ENCODE assay signal across 8 cellular contexts in the genomic region with DNA sequence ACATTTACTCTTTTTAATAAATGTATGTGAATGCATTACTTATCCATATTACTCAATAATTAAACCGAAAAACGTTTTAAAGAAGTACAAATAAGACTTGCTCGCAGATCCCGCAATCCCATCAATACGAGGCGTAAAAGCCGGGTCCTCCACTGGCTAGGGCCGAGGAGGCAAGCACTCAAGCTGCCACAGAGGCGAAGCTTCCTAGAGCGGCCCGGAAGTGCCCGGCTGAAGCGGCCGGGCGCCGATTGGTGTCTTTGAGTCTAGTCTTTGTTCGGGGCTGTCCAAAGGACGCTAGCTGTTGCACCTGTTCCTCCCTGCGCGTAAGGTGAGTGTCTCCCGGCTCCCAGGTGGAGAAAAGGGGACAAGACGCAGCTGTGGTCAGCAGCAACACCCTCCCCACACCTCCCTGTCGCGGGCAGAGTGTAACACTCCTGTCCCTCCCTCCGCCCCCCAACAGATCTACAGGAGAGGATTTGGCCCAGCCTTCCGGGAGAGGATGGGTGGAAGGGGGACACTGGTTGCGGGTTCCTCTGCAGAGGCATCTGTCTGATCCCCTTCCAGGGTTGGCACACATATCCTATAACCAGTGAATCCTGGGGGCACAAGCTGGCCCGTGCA. TPM values are rescaled to one million over a fixed set of nuclear protein-coding genes. Genes with fewer than 3 reads are reported as not detected.
DNase-seq lines count a peak whose midpoint lies in the region; ATAC-seq and TF ChIP-seq lines count a peak whose summit lies in the region.

A gene (plus strand): TSS at position 260 of the 621 bp plus-strand sequence. CDS start 835 bp downstream, outside the sequence.

- BruUV-seq in OCI-LY7 (replicated peaks; lab: Mats Ljungman, UMichigan): no TSS peak

- CTCF ChIA-PET in OCI-LY7 (lab: Charles Lee; ENCODE audit: unreplicated experiment): no interaction called here

- H4K20me1 ChIP-seq in OCI-LY7 (ENCODE audit: insufficient read depth, low read length): peaks cover 5% of the 10 kb centered on the region; the same call in 1 of the 2 replicates

- POLR2A ChIA-PET in OCI-LY7 (lab: Charles Lee): interaction anchor here (0.6 to 4.5 kb wide), 9 partner anchors 9 to 979 kb away, joined by 3 to 64 read pairs (median 4); a partner anchor contains a TSS

- H3K9ac ChIP-seq in mucosa of stomach (ENCODE audit: low read length): peak within 1 kb of the TSS; percentile 65

- H2AFZ ChIP-seq in OCI-LY7 (ENCODE audit: low read length): peak within 1 kb of the TSS; percentile 93

- peaks cover 64% of the 10 kb centered on the region for H3K79me2 ChIP-seq in OCI-LY7 (ENCODE audit: insufficient read depth, low read depth, low read length)

- TF ChIP-seq CTCF in OCI-LY7 (conservative IDR thresholded peaks at IDR 0.05; ENCODE audit: low read length): no peak

- H3K27ac ChIP-seq in OCI-LY7 (ENCODE audit: low read depth, low read length, poor library complexity, severe bottlenecking): peak within 1 kb of the TSS; percentile 48

- intact Hi-C loops in OCI-LY7 (cut with micrococcal nuclease; ENCODE audit: unreplicated experiment): loop anchor here (1.0 to 2.0 kb wide), 3 partner anchors 12 to 20 kb away; a partner anchor contains a TSS

- H3K9me3 ChIP-seq in OCI-LY7 (ENCODE audit: low read length) (no peaks in the 10 kb centered on the region), mucosa of stomach (ENCODE audit: control insufficient read depth, low read length) (no peaks in the 10 kb centered on the region)

- H3K4me2 ChIP-seq in OCI-LY7 (ENCODE audit: low read length): peak within 1 kb of the TSS; percentile 90

- H3K4me1 ChIP-seq in OCI-LY7 (ENCODE audit: insufficient read depth, low read length, poor library complexity, severe bottlenecking) (peaks cover 36% of the 10 kb centered on the region), mucosa of stomach (ENCODE audit: control insufficient read depth, insufficient read depth, low read length) (no peaks in the 10 kb centered on the region)

- no peaks in the 10 kb centered on the region for H3K9me2 ChIP-seq in OCI-LY7 (ENCODE audit: insufficient read depth, low read length)

- H3K4me3 ChIP-seq in OCI-LY7 (ENCODE audit: low read depth, low read length, poor library complexity, severe bottlenecking) (peak within 1 kb of the TSS; percentile 73), mucosa of stomach (ENCODE audit: low read length) (peak within 1 kb of the TSS; percentile 66)

- peaks cover 84% of the 10 kb centered on the region for H3K36me3 ChIP-seq in OCI-LY7 (ENCODE audit: insufficient read depth, low read length)
- no peaks in the 10 kb centered on the region for H3K36me3 ChIP-seq in mucosa of stomach (ENCODE audit: control insufficient read depth, insufficient read depth, low read length)

- no peaks in the 10 kb centered on the region for H3K27me3 ChIP-seq in mucosa of stomach (ENCODE audit: control insufficient read depth, insufficient read depth, low read length)

- peak; percentile 86 for ATAC-seq in GM21526 (IDR thresholded peaks at IDR 0.05; ENCODE audit: low FRiP score, unreplicated experiment)
- peak; percentile 98 for ATAC-seq in esophagus mucosa

- DNase-seq in DMS 273 (lab: John Stamatoyannopoulos, UW; ENCODE audit: unreplicated experiment) (peak; percentile 95), HuH-7.5 (ENCODE audit: low spot score) (peak; percentile 36), OCI-LY7 (ENCODE audit: low spot score) (peak; percentile 85), activated T-helper 1 cell treated with Interleukin-2 at 50 U/mL for 16 hours (ENCODE audit: low read depth) (peak; percentile 61)
- DNase-seq in stimulated activated CD8-positive, alpha-beta memory T cell treated with anti-CD3 and anti-CD28 coated beads, Interleukin-7, amount 100 ng/mL, for 48 hours (ENCODE audit: extremely low read depth in 1 of 2, low read depth in 1 of 2): peak; percentile 50 to 64

RNA-seq across cellular contexts. Expression of the gene that starts here (rescaled TPM):
- total RNA-seq in OCI-LY7 (2014; rRNA removed; shearing (Covaris generic)): 8.6 and 10.8 TPM in 2 replicates
- 7.6 and 8.4 TPM in 2 replicates for total RNA-seq in OCI-LY7 (2022)
- total RNA-seq in esophagus mucosa: 2.9 TPM

Comparison
In these comparisons a context has a peak if more than half of its experiments do, and no peak if none do; other contexts are left out.
1. Peak in every context shown above with its lines: DNase-seq, ATAC-seq, H3K4me3 ChIP-seq and H3K27ac ChIP-seq.
2. DNase-seq: peak in every context shown above with its lines; median percentile 95 in DMS 273; 85 in OCI-LY7; 61 in activated T-helper 1 cell treated with Interleukin-2 at 50 U/mL for 16 hours; 57 in stimulated activated CD8-positive, alpha-beta memory T cell treated with anti-CD3 and anti-CD28 coated beads, Interleukin-7, amount 100 ng/mL, for 48 hours; 36 in HuH-7.5.